Comparison of ENCODE assay signal across 29 cellular contexts in the genomic region with DNA sequence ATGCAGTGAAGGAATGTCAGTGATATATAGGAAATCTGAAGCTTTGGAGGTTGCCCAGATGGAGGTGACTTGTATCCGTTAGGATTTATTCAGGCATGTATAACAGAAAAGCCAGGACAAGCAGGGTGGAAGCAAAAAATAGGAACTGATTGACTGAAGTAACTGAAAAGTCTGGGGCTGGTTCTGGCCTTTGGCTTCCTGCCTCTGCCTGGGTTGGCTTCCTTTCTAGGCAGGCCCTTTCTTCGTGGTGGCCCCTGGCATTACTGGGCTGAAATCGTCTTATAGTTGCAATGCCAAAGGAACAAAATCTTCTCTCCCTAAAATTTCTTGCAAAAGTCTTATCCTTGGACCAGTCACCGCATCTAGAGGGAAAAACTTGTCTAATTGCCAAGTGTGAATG.
DNase-seq lines count a peak whose midpoint lies in the region; ATAC-seq, FAIRE-seq and TF ChIP-seq lines count a peak whose summit lies in the region.
"Had no signal": no experiment of that assay in that cellular context is flagged by ENCODE, and none has a peak within 500 bp of the region (broad histone marks: within the 10 kb centered on the region; RNA-seq: fewer than 3 reads in every experiment).

No MANE protein-coding gene starts in this region.

- H3K27ac ChIP-seq in HUES64 (ENCODE audit: low read depth, low read length) (peak overlapping the region; percentile 41; the same call in 1 of the 2 replicates), GM12878 (ENCODE audit: control insufficient read depth, insufficient read depth) (no peak overlapping the region), thyroid gland (peak overlapping the region; percentile 66 to 96 (median 74))
- H3K27ac ChIP-seq: C4-2B, epithelial cell of prostate, neutrophil, right lobe of liver, SK-N-MC, spleen had no signal

- BruUV-seq in GM12878 (replicated peaks; lab: Mats Ljungman, UMichigan): no TSS peak

- H3K9ac ChIP-seq in HUES64 (ENCODE audit: low read depth, low read length): no peak overlapping the region
- no peak overlapping the region for H3K9ac ChIP-seq in GM12878 (ENCODE audit: control insufficient read depth, insufficient read depth, low read length)

- H3K4me1 ChIP-seq in HUES64 (ENCODE audit: insufficient read depth, low read length) (peaks cover 71% of the 10 kb centered on the region), GM12878 (ENCODE audit: control insufficient read depth, insufficient read depth, low read length) (no peaks in the 10 kb centered on the region), thyroid gland (peaks cover 34 to 42% of the 10 kb centered on the region in 2 donors)
- H3K4me1 ChIP-seq: right lobe of liver, spleen had no signal

- no peak overlapping the region for H2AFZ ChIP-seq in GM12878 (ENCODE audit: control insufficient read depth, low read depth, low read length)

- no peaks in the 10 kb centered on the region for H3K27me3 ChIP-seq in HUES64 (ENCODE audit: insufficient read depth, low read length)
- no peaks in the 10 kb centered on the region for H3K27me3 ChIP-seq in GM12878 (replicated peaks in 1 of 2; ENCODE audit: control insufficient read depth in 2 of 2, insufficient read depth in 2 of 2, low read length in 1 of 2)
- H3K27me3 ChIP-seq in thyroid gland: no peaks in the 10 kb centered on the region
- H3K27me3 ChIP-seq: neutrophil, right lobe of liver, spleen had no signal

- H3K9me3 ChIP-seq in HUES64 (ENCODE audit: insufficient read depth, low read depth, low read length) (no peaks in the 10 kb centered on the region), GM12878 (replicated peaks; ENCODE audit: control insufficient read depth, insufficient read depth, low read length) (no peaks in the 10 kb centered on the region), thyroid gland (no peaks in the 10 kb centered on the region)
- H3K9me3 ChIP-seq: neutrophil, right lobe of liver, spleen had no signal

- WGBS in HUES64: 69% methylated on average over 4 of the region's 4 CpGs
- WGBS in GM12878 (ENCODE audit: insufficient coverage, insufficient replicate concordance, low lambda C conversion rate, missing lambda C conversion rate): 1% methylated on average over 4 of the region's 4 CpGs
- 65 to 83% methylated on average over 4 of the region's 4 CpGs for WGBS in thyroid gland, 2 donors

- no peak for ATAC-seq in GM12878
- no peak for ATAC-seq in HG03139 (IDR thresholded peaks at IDR 0.05; ENCODE audit: unreplicated experiment)
- ATAC-seq: activated CD8-positive, alpha-beta memory T cell treated with anti-CD3 and anti-CD28 coated beads, Interleukin-2, amount 10 ng/mL, durations not matched to agents 7 days and 5 days; activated T-cell treated with anti-CD3 and anti-CD28 coated beads, Interleukin-2, amount 50 U/mL, for 4 hours; right lobe of liver had no signal

- intact Hi-C loops in GM12878 (cut with micrococcal nuclease; ENCODE audit: unreplicated experiment): no loop called here
- intact Hi-C loops in thyroid gland (cut with DNase I): no loop called here

- POLR2A ChIA-PET in GM12878 (lab: Charles Lee): interaction anchor here (0.9 to 2.7 kb wide), 4 partner anchors 13 to 145 kb away, joined by 3 to 7 read pairs (median 4); no protein-coding TSS in a partner anchor

- no peak overlapping the region for H3K4me3 ChIP-seq in HUES64 (ENCODE audit: low read length)
- no peak overlapping the region for H3K4me3 ChIP-seq in GM12878
- no peak overlapping the region for H3K4me3 ChIP-seq in thyroid gland (replicated peaks in 1 of 3)
- H3K4me3 ChIP-seq: right lobe of liver, SK-N-MC, spleen had no signal

- TF ChIP-seq POLR2A in GM12878 (IDR thresholded peaks at IDR 0.05; ENCODE audit: low read depth, low read length): no peak
- no peak for TF ChIP-seq POLR2A in thyroid gland (IDR thresholded peaks at IDR 0.05)

- no peak overlapping the region for H3K4me2 ChIP-seq in GM12878 (ENCODE audit: control insufficient read depth, insufficient read depth)

- TF ChIP-seq CTCF in GM12878 (IDR thresholded peaks at IDR 0.05 in 2 of 3, conservative IDR thresholded peaks at IDR 0.05 in 1 of 3; ENCODE audit: control insufficient read depth in 2 of 3, extremely low read depth in 1 of 3, insufficient read depth in 1 of 3, low read depth in 3 of 3, low read length in 3 of 3) (no peak), thyroid gland (IDR thresholded peaks at IDR 0.05) (no peak)

- no peak for FAIRE-seq in GM12878 (lab: Jason Lieb, UNC)
- FAIRE-seq: colon, G401.6, HTR-8/SVneo, TTC549 had no signal

- H3K79me2 ChIP-seq in GM12878 (ENCODE audit: control insufficient read depth, insufficient read depth, low read length): no peaks in the 10 kb centered on the region

- SMC1A ChIA-PET in GM12878 (lab: Charles Lee; ENCODE audit: uncharacterized antibody, unreplicated experiment): interaction anchor here (1.4 to 2.2 kb wide), 3 partner anchors 33 to 240 kb away, joined by 3 to 7 read pairs (median 6); no protein-coding TSS in a partner anchor

- no peaks in the 10 kb centered on the region for H3K36me3 ChIP-seq in HUES64 (ENCODE audit: insufficient read depth, low read length)
- H3K36me3 ChIP-seq in GM12878 (ENCODE audit: control insufficient read depth in 2 of 2, insufficient read depth in 2 of 2, low read length in 1 of 2): no peaks in the 10 kb centered on the region
- H3K36me3 ChIP-seq in thyroid gland: no peaks in the 10 kb centered on the region
- H3K36me3 ChIP-seq: neutrophil, right lobe of liver, spleen had no signal

- DNase-seq in GM12878 (ENCODE audit: low read depth, low spot score) (no peak), medulla oblongata (ENCODE audit: extremely low spot score) (peak; percentile 62), thyroid gland (peak in 1 of 2 donors; percentile 12), HCEC 1CT (no peak), SKM-1 treated with dmso at 0.1 percent for 144 hours (lab: John Stamatoyannopoulos, UW; ENCODE audit: unreplicated experiment) (no peak)
- DNase-seq: activated CD4-positive, alpha-beta T cell treated with anti-CD3 and anti-CD28 coated beads, Interleukin-2, amount 50 U/mL, for 4 hours; activated CD8-positive, alpha-beta memory T cell treated with anti-CD3 and anti-CD28 coated beads, Interleukin-2, amount 10 ng/mL, durations not matched to agents 7 days and 5 days; activated gamma-delta T cell; activated naive CD8-positive, alpha-beta T cell treated with anti-CD3 and anti-CD28 coated beads for 36 hours; activated T-cell treated with anti-CD3 and anti-CD28 coated beads, Interleukin-2, amount 50 U/mL, for 4 hours; aorta; DMS79; effector CD4-positive, alpha-beta T cell; HFFc6; mesenchymal stem cell; NCI-H1436; NCI-H2081 treated with DMSO at 0.1 percent for 48 hours; right lobe of liver; spleen had no signal

- TF ChIP-seq EP300 in GM12878 (IDR thresholded peaks at IDR 0.05; ENCODE audit: borderline replicate concordance in 1 of 2, control insufficient read depth in 1 of 2, low read depth in 2 of 2, low read length in 2 of 2): no peak

- RAD21 ChIA-PET in GM12878 (lab: Charles Lee; ENCODE audit: unreplicated experiment): no interaction called here

- no peaks in the 10 kb centered on the region for H4K20me1 ChIP-seq in GM12878 (ENCODE audit: control insufficient read depth, insufficient read depth)

- in situ Hi-C loops in GM12878 (cut with MboI): no loop called here

- TF ChIP-seq RAD21 in GM12878 (IDR thresholded peaks at IDR 0.05; ENCODE audit: insufficient read depth, low read depth, low read length): no peak

- CTCF ChIA-PET in GM12878 (lab: Yijun Ruan, JAX): interaction anchor here (1.0 to 4.3 kb wide), 3 partner anchors 11 to 384 kb away, joined by 4 to 52 read pairs (median 4); no protein-coding TSS in a partner anchor

TF ChIP-seq in GM12878, 131 proteins besides CTCF, POLR2A, EP300 and RAD21:
- TF ChIP-seq NRF1 (conservative IDR thresholded peaks at IDR 0.05; ENCODE audit: low read depth, low read length): no peak
- TF ChIP-seq, protein P1, sequence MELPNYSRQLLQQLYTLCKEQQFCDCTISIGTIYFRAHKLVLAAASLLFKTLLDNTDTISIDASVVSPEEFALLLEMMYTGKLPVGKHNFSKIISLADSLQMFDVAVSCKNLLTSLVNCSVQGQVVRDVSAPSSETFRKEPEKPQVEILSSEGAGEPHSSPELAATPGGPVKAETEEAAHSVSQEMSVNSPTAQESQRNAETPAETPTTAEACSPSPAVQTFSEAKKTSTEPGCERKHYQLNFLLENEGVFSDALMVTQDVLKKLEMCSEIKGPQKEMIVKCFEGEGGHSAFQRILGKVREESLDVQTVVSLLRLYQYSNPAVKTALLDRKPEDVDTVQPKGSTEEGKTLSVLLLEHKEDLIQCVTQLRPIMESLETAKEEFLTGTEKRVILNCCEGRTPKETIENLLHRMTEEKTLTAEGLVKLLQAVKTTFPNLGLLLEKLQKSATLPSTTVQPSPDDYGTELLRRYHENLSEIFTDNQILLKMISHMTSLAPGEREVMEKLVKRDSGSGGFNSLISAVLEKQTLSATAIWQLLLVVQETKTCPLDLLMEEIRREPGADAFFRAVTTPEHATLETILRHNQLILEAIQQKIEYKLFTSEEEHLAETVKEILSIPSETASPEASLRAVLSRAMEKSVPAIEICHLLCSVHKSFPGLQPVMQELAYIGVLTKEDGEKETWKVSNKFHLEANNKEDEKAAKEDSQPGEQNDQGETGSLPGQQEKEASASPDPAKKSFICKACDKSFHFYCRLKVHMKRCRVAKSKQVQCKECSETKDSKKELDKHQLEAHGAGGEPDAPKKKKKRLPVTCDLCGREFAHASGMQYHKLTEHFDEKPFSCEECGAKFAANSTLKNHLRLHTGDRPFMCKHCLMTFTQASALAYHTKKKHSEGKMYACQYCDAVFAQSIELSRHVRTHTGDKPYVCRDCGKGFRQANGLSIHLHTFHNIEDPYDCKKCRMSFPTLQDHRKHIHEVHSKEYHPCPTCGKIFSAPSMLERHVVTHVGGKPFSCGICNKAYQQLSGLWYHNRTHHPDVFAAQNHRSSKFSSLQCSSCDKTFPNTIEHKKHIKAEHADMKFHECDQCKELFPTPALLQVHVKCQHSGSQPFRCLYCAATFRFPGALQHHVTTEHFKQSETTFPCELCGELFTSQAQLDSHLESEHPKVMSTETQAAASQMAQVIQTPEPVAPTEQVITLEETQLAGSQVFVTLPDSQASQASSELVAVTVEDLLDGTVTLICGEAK (IDR thresholded peaks at IDR 0.05; ENCODE audit: borderline replicate concordance): peak; percentile 47; the same call in 1 of the 2 replicates
